In the genomic region with DNA sequence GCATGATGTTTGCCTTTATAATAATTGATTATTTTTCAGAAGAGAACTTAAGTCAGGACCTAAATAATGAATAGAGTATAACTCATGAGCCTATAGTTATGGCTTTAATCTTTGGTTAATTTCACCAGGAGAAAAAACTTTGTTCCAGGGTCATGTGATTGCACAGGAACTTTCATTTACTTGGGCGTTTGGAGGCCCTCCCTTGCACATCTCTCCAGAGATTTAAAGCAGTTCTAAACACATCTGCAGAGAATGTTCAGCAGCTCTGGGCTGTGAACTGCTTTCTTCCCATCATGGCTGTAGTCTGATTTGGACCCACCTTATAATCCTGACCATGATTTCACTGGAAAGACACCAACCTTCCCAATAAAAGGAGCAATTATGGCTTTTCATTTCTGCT, we compare ENCODE assay signal across 25 cellular contexts.
A peak's percentile ranks its signal among the peaks of the same experiment; 100 is the strongest.
DNase-seq lines count a peak whose midpoint lies in the region; ATAC-seq, FAIRE-seq and TF ChIP-seq lines count a peak whose summit lies in the region.
"Had no signal": no experiment of that assay in that cellular context is flagged by ENCODE, and none has a peak within 500 bp of the region (broad histone marks: within the 10 kb centered on the region; RNA-seq: fewer than 3 reads in every experiment).

No MANE protein-coding gene starts in this region.

- H3K27me3 Mint-ChIP-seq in astrocyte (ENCODE audit: low read depth, unreplicated experiment) = no peaks in the 10 kb centered on the region

- H2AFZ ChIP-seq in astrocyte (ENCODE audit: low read depth, low read length) = no peak overlapping the region
- H2AFZ ChIP-seq: GM23338, neural progenitor cell had no signal

- no peak overlapping the region for H3K4me3 Mint-ChIP-seq in astrocyte (ENCODE audit: unreplicated experiment)
- H3K4me3 Mint-ChIP-seq: GM23338, neural progenitor cell had no signal

- no peaks in the 10 kb centered on the region for H4K20me1 ChIP-seq in astrocyte (ENCODE audit: insufficient read depth, low read length)

- DNase-seq in GM03348 (ENCODE audit: low spot score) (peak; percentile 47), astrocyte (ENCODE audit: low read depth) (peak; percentile 12), heart right ventricle (peak in 1 of 2 donors; percentile 14), gastrocnemius medialis (no peak), OCI-M1 (lab: John Stamatoyannopoulos, UW) (no peak), SHP77 (lab: John Stamatoyannopoulos, UW) (no peak)
- DNase-seq in activated effector memory CD4-positive, alpha-beta T cell treated with anti-CD3 and anti-CD28 coated beads, Interleukin-2, amount 50 U/mL, for 16 hours = no peak
- DNase-seq: activated CD4-positive, alpha-beta T cell treated with anti-CD3 and anti-CD28 coated beads, Interleukin-2, amount 50 U/mL, for 4 hours; activated naive CD4-positive, alpha-beta T cell; activated T-cell treated with anti-CD3 and anti-CD28 coated beads for 4 hours; AML-193; anterior cingulate cortex; DND-41; Karpas-422; NCI-H1092 treated with DMSO at 0.1 percent for 48 hours; NCI-H2081 treated with DMSO at 0.1 percent for 48 hours; NCI-H510A; psoas muscle; stimulated activated CD4-positive, alpha-beta T cell treated with anti-CD3 and anti-CD28 coated beads, Interleukin-15, amount 100 ng/mL, for 24 hours; T-helper 2 cell; WERI-Rb-1 had no signal

- intact Hi-C loops in heart right ventricle (cut with DNase I) = no loop called here
- intact Hi-C loops in gastrocnemius medialis (cut with DNase I; ENCODE audit: low total_unique reads) = no loop called here

- TF ChIP-seq CTCF in astrocyte (IDR thresholded peaks at IDR 0.05; ENCODE audit: insufficient read depth, low read depth, low read length) (no peak), heart right ventricle (IDR thresholded peaks at IDR 0.05) (no peak), gastrocnemius medialis (IDR thresholded peaks at IDR 0.05 in 4 of 5, conservative IDR thresholded peaks at IDR 0.05 in 1 of 5) (no peak)

- TF ChIP-seq POLR2A in gastrocnemius medialis (IDR thresholded peaks at IDR 0.05) = no peak

- no peak overlapping the region for H3K4me2 ChIP-seq in astrocyte (ENCODE audit: low read length)
- H3K4me2 ChIP-seq: GM23338, neural progenitor cell had no signal

- H3K4me1 ChIP-seq in astrocyte (ENCODE audit: insufficient read depth, low read length) = no peaks in the 10 kb centered on the region
- H3K4me1 ChIP-seq in heart right ventricle = peaks cover 0 to 17% (median 6%) of the 10 kb centered on the region in 9 donors
- H3K4me1 ChIP-seq in gastrocnemius medialis = no peaks in the 10 kb centered on the region
- H3K4me1 ChIP-seq: psoas muscle had no signal

- H3K36me3 ChIP-seq in astrocyte (ENCODE audit: insufficient read depth, low read length) (no peaks in the 10 kb centered on the region), heart right ventricle (peaks cover 0 to 8% (median 0%) of the 10 kb centered on the region in 9 donors), gastrocnemius medialis (peaks cover 0 to 8% of the 10 kb centered on the region in 2 donors)
- H3K36me3 ChIP-seq: neural progenitor cell, WERI-Rb-1 had no signal

- H3K27ac Mint-ChIP-seq in astrocyte (ENCODE audit: unreplicated experiment) = no peak overlapping the region
- H3K27ac Mint-ChIP-seq: GM23338 had no signal

- H3K27me3 ChIP-seq in astrocyte (ENCODE audit: insufficient read depth, low read length) = no peaks in the 10 kb centered on the region
- no peaks in the 10 kb centered on the region for H3K27me3 ChIP-seq in heart right ventricle
- H3K27me3 ChIP-seq in gastrocnemius medialis = no peaks in the 10 kb centered on the region
- H3K27me3 ChIP-seq: neural progenitor cell had no signal

- peaks cover 5% of the 10 kb centered on the region for H3K36me3 Mint-ChIP-seq in astrocyte (ENCODE audit: low read depth, unreplicated experiment)

- peaks cover 11% of the 10 kb centered on the region for H3K4me1 Mint-ChIP-seq in astrocyte (ENCODE audit: low read depth, unreplicated experiment)

- no peaks in the 10 kb centered on the region for H3K9me3 ChIP-seq in astrocyte (ENCODE audit: insufficient read depth, low read depth, low read length)
- no peaks in the 10 kb centered on the region for H3K9me3 ChIP-seq in heart right ventricle
- H3K9me3 ChIP-seq in gastrocnemius medialis = no peaks in the 10 kb centered on the region
- H3K9me3 ChIP-seq: psoas muscle had no signal

- 2 to 15% methylated on average over 1 of the region's 1 CpG for WGBS in heart right ventricle, 2 donors

- ATAC-seq in heart right ventricle = peak in 6 of 8 donors; percentile 58 to 86 (median 74)
- peak; percentile 6 to 8 for ATAC-seq in gastrocnemius medialis
- no peak for ATAC-seq in HG03039 (IDR thresholded peaks at IDR 0.05; ENCODE audit: unreplicated experiment)
- ATAC-seq: GM23338 had no signal

- no peaks in the 10 kb centered on the region for H3K9me3 Mint-ChIP-seq in astrocyte (ENCODE audit: unreplicated experiment)
- H3K9me3 Mint-ChIP-seq: GM23338, neural progenitor cell had no signal

- H3K27ac ChIP-seq in astrocyte (ENCODE audit: low read depth, low read length) (no peak overlapping the region), heart right ventricle (peak overlapping the region in 5 of 10 donors; percentile 12 to 61 (median 32)), gastrocnemius medialis (peak overlapping the region in 2 of 4 donors; percentile 1 to 38)
- H3K27ac ChIP-seq: neural progenitor cell, psoas muscle, WERI-Rb-1 had no signal

- H3K4me3 ChIP-seq in astrocyte (ENCODE audit: insufficient read depth, low read depth, low read length) (no peak overlapping the region), heart right ventricle (peak overlapping the region in 1 of 10 donors; percentile 3), gastrocnemius medialis (no peak overlapping the region)
- H3K4me3 ChIP-seq: GM23338, neural progenitor cell, psoas muscle had no signal

- in situ Hi-C loops in gastrocnemius medialis (cut with MboI; ENCODE audit: low sequenced_read_pairs in 4 of 4) = no loop called here

- H3K9ac ChIP-seq in astrocyte (ENCODE audit: low read length) = no peak overlapping the region
- H3K9ac ChIP-seq: neural progenitor cell had no signal

- FAIRE-seq in astrocyte (lab: Jason Lieb, UNC) = no peak
- FAIRE-seq: GM18507 had no signal

- H3K79me2 ChIP-seq in astrocyte (ENCODE audit: insufficient read depth, low read length) = no peaks in the 10 kb centered on the region

Comparison
In these comparisons a context has a peak if more than half of its experiments do, and no peak if none do; other contexts are left out.
1. DNase-seq: peak in GM03348 (single experiment) and astrocyte (single experiment); none in gastrocnemius medialis (0 of 2), activated effector memory CD4-positive, alpha-beta T cell treated with anti-CD3 and anti-CD28 coated beads, Interleukin-2, amount 50 U/mL, for 16 hours (single experiment), OCI-M1 (single experiment) and SHP77 (0 of 2).